In genomic region chr13:85654227-85654626, GRCh38 we compare ENCODE assay signal across 26 cellular contexts.
"Had no signal": no experiment of that assay in that cellular context is flagged by ENCODE, and none has a peak within 500 bp of the region (broad histone marks: within the 10 kb centered on the region; RNA-seq: fewer than 3 reads in every experiment).

No MANE protein-coding gene starts in this region.

- H3K27me3 ChIP-seq: body of pancreas, cardiac muscle cell, heart left ventricle, right lobe of liver, testis, upper lobe of left lung had no signal

- ATAC-seq: activated CD8-positive, alpha-beta T cell treated with anti-CD3 and anti-CD28 coated beads, Interleukin-2, amount 10 ng/mL, durations not matched to agents 7 days and 5 days; activated naive CD8-positive, alpha-beta T cell treated with anti-CD3 and anti-CD28 coated beads, Interleukin-2, amount 50 U/mL, for 24 hours; body of pancreas; heart left ventricle; left cardiac atrium; mucosa of descending colon; right lobe of liver; stimulated activated naive B cell treated with anti-CD40 and anti-IgM and Interleukin-4, amounts not matched to agents 10 μg/mL and 1 μg/mL and 100 μg/mL, for 72 hours; T-helper 17 cell had no signal

- H3K9me3 ChIP-seq: body of pancreas, heart left ventricle, mucosa of descending colon, right lobe of liver, testis, upper lobe of left lung had no signal

- H3K4me1 ChIP-seq: body of pancreas, heart left ventricle, right lobe of liver, testis, upper lobe of left lung had no signal

- DNase-seq: activated CD4-positive, alpha-beta T cell treated with anti-CD3 and anti-CD28 coated beads, Interleukin-2, amount 10 ng/mL, durations not matched to agents 7 days and 5 days; activated CD4-positive, CD25-positive, alpha-beta regulatory T cell treated with anti-CD3 and anti-CD28 coated beads, Interleukin-2, amount 50 U/mL, for 72 hours; activated CD8-positive, alpha-beta T cell treated with anti-CD3 and anti-CD28 coated beads, Interleukin-2, amount 10 ng/mL, durations not matched to agents 7 days and 5 days; activated gamma-delta T cell; activated naive CD4-positive, alpha-beta T cell treated with anti-CD3 and anti-CD28 coated beads, Interleukin-2, amount 50 U/mL, for 16 hours; activated naive CD8-positive, alpha-beta T cell treated with anti-CD3 and anti-CD28 coated beads, Interleukin-2, amount 50 U/mL, for 24 hours; body of pancreas; cortex of kidney; endodermal cell; heart left ventricle; islet precursor cell; left cardiac atrium; mucosa of descending colon; nephron progenitor cell; nucleus accumbens; right lobe of liver; stimulated activated CD4-positive, alpha-beta T cell treated with anti-CD3 and anti-CD28 coated beads, Interleukin-15, amount 100 ng/mL, for 24 hours; stimulated activated CD4-positive, alpha-beta T cell treated with anti-CD3 and anti-CD28 coated beads, Interleukin-2, amount 100 ng/mL, for 48 hours; stimulated activated CD8-positive, alpha-beta memory T cell treated with anti-CD3 and anti-CD28 coated beads, Interleukin-4, amount 100 ng/mL, for 48 hours; stimulated activated naive B cell treated with anti-CD40 and anti-IgM and Interleukin-4, amounts not matched to agents 10 μg/mL and 1 μg/mL and 100 μg/mL, for 72 hours; T-helper 17 cell; testis; upper lobe of left lung; WERI-Rb-1 had no signal

- H3K4me3 ChIP-seq: body of pancreas, cardiac muscle cell, heart left ventricle, mucosa of descending colon, right lobe of liver, skin epidermis, testis, upper lobe of left lung had no signal

- H3K36me3 ChIP-seq: cardiac muscle cell, heart left ventricle, right lobe of liver, upper lobe of left lung, WERI-Rb-1 had no signal

- H3K27ac ChIP-seq: body of pancreas, cardiac muscle cell, heart left ventricle, right lobe of liver, skin epidermis, testis, upper lobe of left lung, WERI-Rb-1 had no signal
